Comparison of ENCODE assay signal across 1 cellular context in genomic region chr10:100342627-100342972, GRCh38.
TF ChIP-seq lines count a peak whose summit lies in the region.

No MANE protein-coding gene starts in this region.

TF ChIP-seq in HCT116, 20 proteins besides CTCF, POLR2A, EP300 and RAD21 (continued from another document):
- TF ChIP-seq SRF (IDR thresholded peaks at IDR 0.05; ENCODE audit: low read depth): no peak
- no peak for TF ChIP-seq SIN3A (IDR thresholded peaks at IDR 0.05; ENCODE audit: low read depth)
- no peak for TF ChIP-seq EGR1 (IDR thresholded peaks at IDR 0.05; ENCODE audit: low read depth)
- no peak for TF ChIP-seq ZNF274 (IDR thresholded peaks at IDR 0.05; ENCODE audit: low read depth, low read length)
- no peak for TF ChIP-seq MAX (IDR thresholded peaks at IDR 0.05)
- no peak for TF ChIP-seq CEBPB (IDR thresholded peaks at IDR 0.05; ENCODE audit: low read depth)
- TF ChIP-seq FOSL1 (IDR thresholded peaks at IDR 0.05; ENCODE audit: low read depth): no peak
- TF ChIP-seq JUND (IDR thresholded peaks at IDR 0.05): no peak
- no peak for TF ChIP-seq EZH2phosphoT487 (IDR thresholded peaks at IDR 0.05; ENCODE audit: borderline replicate concordance)
- no peak for TF ChIP-seq YY1 (IDR thresholded peaks at IDR 0.05; ENCODE audit: extremely low read depth, insufficient replicate concordance, low read depth, low read length)
- TF ChIP-seq SP1 (IDR thresholded peaks at IDR 0.05; ENCODE audit: low read depth): no peak
- TF ChIP-seq ZBTB33 (IDR thresholded peaks at IDR 0.05; ENCODE audit: extremely low read depth, insufficient replicate concordance, low read length): no peak
- no peak for TF ChIP-seq ZFX (IDR thresholded peaks at IDR 0.05)
